ENCODE assay signal across 19 cellular contexts in genomic region chr10:48503293-48503911, GRCh38.
"Had no signal": no experiment of that assay in that cellular context is flagged by ENCODE, and none has a peak within 500 bp of the region (broad histone marks: within the 10 kb centered on the region; RNA-seq: fewer than 3 reads in every experiment).

No MANE protein-coding gene starts in this region.

- H3K4me2 ChIP-seq: SK-N-SH had no signal

- H3K27ac ChIP-seq: psoas muscle, thoracic aorta had no signal

- H3K4me1 Mint-ChIP-seq: brain; central memory CD8-positive, alpha-beta T cell; immature natural killer cell; T-cell had no signal

- H3K4me3 Mint-ChIP-seq: activated naive CD8-positive, alpha-beta T cell treated with anti-CD3 and anti-CD28 coated beads, Interleukin-2, amount 10 ng/mL, durations not matched to agents 7 days and 5 days; activated T-cell treated with anti-CD3 and anti-CD28 coated beads, Interleukin-2, amount 50 U/mL, for 4 hours; brain; central memory CD8-positive, alpha-beta T cell; immature natural killer cell; T-cell had no signal

- H3K9me3 Mint-ChIP-seq: activated naive CD8-positive, alpha-beta T cell treated with anti-CD3 and anti-CD28 coated beads, Interleukin-2, amount 10 ng/mL, durations not matched to agents 7 days and 5 days; activated T-cell treated with anti-CD3 and anti-CD28 coated beads, Interleukin-2, amount 50 U/mL, for 4 hours; brain; central memory CD8-positive, alpha-beta T cell; immature natural killer cell; naive B cell; T-cell had no signal

- ATAC-seq: activated CD4-positive, CD25-positive, alpha-beta regulatory T cell treated with anti-CD3 and anti-CD28 coated beads, Interleukin-2, amount 50 U/mL, for 24 hours; activated T-cell treated with anti-CD3 and anti-CD28 coated beads, Interleukin-2, amount 50 U/mL, for 4 hours; left colon; sciatic nerve; T-cell had no signal

- DNase-seq: activated CD4-positive, alpha-beta T cell treated with anti-CD3 and anti-CD28 coated beads, Interleukin-2, amount 50 U/mL, for 4 hours; activated gamma-delta T cell treated with Interleukin-2 at 50 U/mL for 16 hours; activated naive CD8-positive, alpha-beta T cell treated with anti-CD3 and anti-CD28 coated beads, Interleukin-2, amount 10 ng/mL, durations not matched to agents 7 days and 5 days; activated T-cell treated with anti-CD3 and anti-CD28 coated beads, Interleukin-2, amount 50 U/mL, for 4 hours; effector memory CD4-positive, alpha-beta T cell; glutamatergic neuron; immature natural killer cell; left colon; naive B cell; psoas muscle; SK-N-SH; stimulated activated CD4-positive, alpha-beta T cell treated with anti-CD3 and anti-CD28 coated beads, Interleukin-1b, Interleukin-23, amount 100 ng/mL, for 48 hours; T-cell; T-helper 9 cell had no signal

- H3K27me3 Mint-ChIP-seq: brain had no signal

- H3K9me3 ChIP-seq: psoas muscle, SK-N-SH, thoracic aorta had no signal

- H3K36me3 Mint-ChIP-seq: activated naive CD8-positive, alpha-beta T cell treated with anti-CD3 and anti-CD28 coated beads, Interleukin-2, amount 10 ng/mL, durations not matched to agents 7 days and 5 days; brain; immature natural killer cell; naive B cell; T-cell had no signal

- H3K27ac Mint-ChIP-seq: activated naive CD8-positive, alpha-beta T cell treated with anti-CD3 and anti-CD28 coated beads, Interleukin-2, amount 10 ng/mL, durations not matched to agents 7 days and 5 days; brain; immature natural killer cell; T-cell had no signal

- H3K4me3 ChIP-seq: psoas muscle, thoracic aorta had no signal

- H3K9ac ChIP-seq: SK-N-SH had no signal

- H3K4me1 ChIP-seq: psoas muscle had no signal

- H3K36me3 ChIP-seq: thoracic aorta had no signal
